8 cellular contexts compared by ENCODE assay signal in genomic region chr2:241103176-241103595, GRCh38. TPM values are rescaled to one million over a fixed set of nuclear protein-coding genes. Genes with fewer than 3 reads are reported as not detected.
DNase-seq lines count a peak whose midpoint lies in the region; ATAC-seq and TF ChIP-seq lines count a peak whose summit lies in the region.

No MANE protein-coding gene starts in this region.

- H3K4me3 Mint-ChIP-seq in GM23338: peak overlapping the region; percentile 95

- DNase-seq in GM23338 (ENCODE audit: low spot score): no peak
- no peak for DNase-seq in fibroblast of villous mesenchyme (ENCODE audit: low read depth)
- DNase-seq in skeletal muscle cell (ENCODE audit: low read depth): no peak
- DNase-seq in NCI-H1092 (lab: John Stamatoyannopoulos, UW): no peak
- DNase-seq in posterior vena cava (ENCODE audit: low spot score): no peak
- no peak for DNase-seq in HEK293T (ENCODE audit: extremely low spot score)
- no peak for DNase-seq in NCI-H2196 (lab: John Stamatoyannopoulos, UW; ENCODE audit: unreplicated experiment)

- peak overlapping the region; percentile 79 for H3K4me2 ChIP-seq in GM23338

- CTCF ChIA-PET in HEK293T (lab: Yijun Ruan, JAX): no interaction called here

- no peaks in the 10 kb centered on the region for H3K27me3 ChIP-seq in GM23338 (ENCODE audit: insufficient read depth)

- H4K20me1 ChIP-seq in GM23338 (replicated peaks; ENCODE audit: insufficient read depth): peaks cover 16% of the 10 kb centered on the region

- 0 out of 2 replicates have a peak overlapping the region, but pooled peaks have one; percentile 97 for H3K27ac Mint-ChIP-seq in GM23338

- H3F3A ChIP-seq in GM23338 (replicated peaks; ENCODE audit: low read depth): peaks cover 7% of the 10 kb centered on the region; the same call in 1 of the 2 replicates

- peak; percentile 7; the same call in 1 of the 3 replicates for ATAC-seq in GM23338

- peaks cover under 1% of the 10 kb centered on the region; the same call in 1 of the 2 replicates for H3K36me3 ChIP-seq in GM23338 (ENCODE audit: insufficient read depth)

- intact Hi-C loops in posterior vena cava (cut with DNase I): no loop called here

- TF ChIP-seq CTCF in GM23338 (conservative IDR thresholded peaks at IDR 0.05; ENCODE audit: low read depth in 2 of 2) (no peak), VCaP (conservative IDR thresholded peaks at IDR 0.05) (no peak), fibroblast of villous mesenchyme (IDR thresholded peaks at IDR 0.05; ENCODE audit: insufficient read depth, low read depth, low read length) (no peak)

- H3K9me3 Mint-ChIP-seq in GM23338: no peaks in the 10 kb centered on the region

- H3K27ac ChIP-seq in GM23338 (ENCODE audit: low read depth) (no peak overlapping the region), VCaP (peak overlapping the region; percentile 99)

- peaks cover 4% of the 10 kb centered on the region for H3K27me3 Mint-ChIP-seq in GM23338 (ENCODE audit: insufficient read depth, low read depth, poor library complexity)

- H3K4me3 ChIP-seq in GM23338: peak overlapping the region; percentile 94
- H3K4me3 ChIP-seq in fibroblast of villous mesenchyme (ENCODE audit: low read depth, low read length): peak overlapping the region; percentile 93
- H3K4me3 ChIP-seq in skeletal muscle cell (ENCODE audit: low read depth, low read length): peak overlapping the region; percentile 90

- POLR2A ChIA-PET in HEK293T (lab: Yijun Ruan, JAX): interaction anchor here (1.8 kb wide), 1 partner anchor 47 kb away, joined by 9 read pairs; the partner anchor contains the start of genes PASK and PPP1R7

- H3K36me3 Mint-ChIP-seq in GM23338 (ENCODE audit: low read depth): peaks cover 19% of the 10 kb centered on the region

- H3K4me1 Mint-ChIP-seq in GM23338: peaks cover 6% of the 10 kb centered on the region; the same call in 1 of the 3 replicates

- no peaks in the 10 kb centered on the region for H3K9me2 ChIP-seq in GM23338 (ENCODE audit: insufficient read depth)

- peaks cover 4% of the 10 kb centered on the region; the same call in 1 of the 2 replicates for H3K4me1 ChIP-seq in GM23338 (ENCODE audit: insufficient read depth)

- H3K79me2 ChIP-seq in GM23338 (replicated peaks; ENCODE audit: insufficient read depth): peaks cover 37% of the 10 kb centered on the region

- peak overlapping the region; percentile 99; the same call in 1 of the 2 replicates for H2AFZ ChIP-seq in GM23338

TF ChIP-seq in GM23338, 12 proteins besides CTCF, POLR2A, EP300 and RAD21 (continues in another document):
- TF ChIP-seq ZNF331 (CRISPR knock-in tag; IDR thresholded peaks at IDR 0.05; ENCODE audit: low read depth): no peak
- TF ChIP-seq CREB1 (CRISPR knock-in tag; IDR thresholded peaks at IDR 0.05; ENCODE audit: low read depth): no peak
- TF ChIP-seq STAT1 (IDR thresholded peaks at IDR 0.05; ENCODE audit: unreplicated experiment): no peak
- no peak for TF ChIP-seq EZH2 (IDR thresholded peaks at IDR 0.05; ENCODE audit: low read depth, unreplicated experiment)
- no peak for TF ChIP-seq JUNB (IDR thresholded peaks at IDR 0.05; ENCODE audit: unreplicated experiment)
- no peak for TF ChIP-seq NANOG (IDR thresholded peaks at IDR 0.05; ENCODE audit: borderline replicate concordance)

TF ChIP-seq in HEK293T, 16 proteins besides CTCF, POLR2A, EP300 and RAD21:
- no peak for TF ChIP-seq HDGF (IDR thresholded peaks at IDR 0.05; ENCODE audit: borderline replicate concordance)
- TF ChIP-seq FOXM1 (IDR thresholded peaks at IDR 0.05; ENCODE audit: borderline replicate concordance): no peak
- no peak for TF ChIP-seq SP1 (IDR thresholded peaks at IDR 0.05)
- TF ChIP-seq L3MBTL2 (conservative IDR thresholded peaks at IDR 0.05): no peak
- no peak for TF ChIP-seq CTBP1 (IDR thresholded peaks at IDR 0.05; ENCODE audit: borderline replicate concordance)
- TF ChIP-seq LEF1 (IDR thresholded peaks at IDR 0.05; ENCODE audit: borderline replicate concordance): no peak
- no peak for TF ChIP-seq FOXK2 (IDR thresholded peaks at IDR 0.05)
- no peak for TF ChIP-seq TARDBP (IDR thresholded peaks at IDR 0.05)
- no peak for TF ChIP-seq ZNF384 (IDR thresholded peaks at IDR 0.05)
- no peak for TF ChIP-seq NFRKB (IDR thresholded peaks at IDR 0.05)
- TF ChIP-seq ARNT (IDR thresholded peaks at IDR 0.05): no peak
- TF ChIP-seq BHLHE40 (IDR thresholded peaks at IDR 0.05; ENCODE audit: borderline replicate concordance): no peak
- TF ChIP-seq SUZ12 (IDR thresholded peaks at IDR 0.05): no peak
- TF ChIP-seq PKNOX1 (IDR thresholded peaks at IDR 0.05): no peak
- no peak for TF ChIP-seq ELF4 (IDR thresholded peaks at IDR 0.05)
TF ChIP-seq in HEK293T: peak in this region for 0.

RNA-seq across cellular contexts. Expression of gene MTERF4, which starts 1.1 kb away (rescaled TPM):
- total RNA-seq in GM23338 (2014; rRNA removed; shearing (Covaris generic)): 58.0 and 63.6 TPM in 2 replicates
- 15.3 and 15.7 TPM in 2 replicates for polyA plus RNA-seq in GM23338 (2016; fragmentation: Nextera tagmentation; extraction: Ambion mirVana)
- 18.0 and 27.2 TPM in 2 replicates for total RNA-seq in fibroblast of villous mesenchyme
- 10 to 100 TPM; 17.1 to 17.8 TPM for total RNA-seq in posterior vena cava

RNA-seq across cellular contexts. Expression of gene PASK, which starts 46.1 kb away (rescaled TPM):
- 37.6 and 38.4 TPM in 2 replicates for total RNA-seq in GM23338 (2014; rRNA removed; shearing (Covaris generic))
- polyA plus RNA-seq in GM23338 (2016; fragmentation: Nextera tagmentation; extraction: Ambion mirVana): 12.4 and 12.5 TPM in 2 replicates
- total RNA-seq in fibroblast of villous mesenchyme: 2.6 and 5.5 TPM in 2 replicates
- 1 to 10 TPM; 2.3 to 4.4 TPM for total RNA-seq in posterior vena cava

RNA-seq across cellular contexts. Expression of gene PPP1R7, which starts 47.1 kb away (rescaled TPM):
- 48.2 and 60.2 TPM in 2 replicates for total RNA-seq in GM23338 (2014; rRNA removed; shearing (Covaris generic))
- polyA plus RNA-seq in GM23338 (2016; fragmentation: Nextera tagmentation; extraction: Ambion mirVana): 94.3 and 98.6 TPM in 2 replicates
- total RNA-seq in fibroblast of villous mesenchyme (64.1 and 78.2 TPM in 2 replicates), posterior vena cava (10 to 100 TPM; 49.3 to 53.0 TPM)
